Comparison of ENCODE assay signal across 16 cellular contexts in genomic region chr3:195255176-195255500, GRCh38. TPM values are rescaled to one million over a fixed set of nuclear protein-coding genes. Genes with fewer than 3 reads are reported as not detected.
DNase-seq lines count a peak whose midpoint lies in the region; ATAC-seq and TF ChIP-seq lines count a peak whose summit lies in the region.
"Had no signal": no experiment of that assay in that cellular context is flagged by ENCODE, and none has a peak within 500 bp of the region (broad histone marks: within the 10 kb centered on the region; RNA-seq: fewer than 3 reads in every experiment).

No MANE protein-coding gene starts in this region.

- no peak for TF ChIP-seq CTCF in lung (IDR thresholded peaks at IDR 0.05; ENCODE audit: control extremely low read depth, extremely low read depth)
- TF ChIP-seq CTCF in spleen (IDR thresholded peaks at IDR 0.05 in 8 of 11, conservative IDR thresholded peaks at IDR 0.05 in 3 of 11) = no peak

- H3K4me1 ChIP-seq in NT2/D1 (ENCODE audit: insufficient read depth, insufficient read length) (peaks cover 25% of the 10 kb centered on the region), lung (ENCODE audit: control insufficient read depth in 2 of 2, insufficient read depth in 2 of 2, low read length in 2 of 2) (peaks cover 0 to 8% of the 10 kb centered on the region in 2 donors), spleen (peaks cover 5 to 40% (median 28%) of the 10 kb centered on the region in 6 donors)

- H3K27ac ChIP-seq in lung (ENCODE audit: low read depth in 1 of 2, low read length in 1 of 2) (no peak overlapping the region), spleen (no peak overlapping the region)
- H3K27ac ChIP-seq: C4-2B had no signal

- TF ChIP-seq POLR2A in spleen (IDR thresholded peaks at IDR 0.05) = no peak

- H3K36me3 ChIP-seq in NT2/D1 (ENCODE audit: insufficient read depth, insufficient read length, low read length) = peaks cover 31% of the 10 kb centered on the region
- peaks cover 0 to 2% of the 10 kb centered on the region in 2 donors for H3K36me3 ChIP-seq in lung (ENCODE audit: control insufficient read depth in 2 of 2, insufficient read depth in 2 of 2, low read length in 2 of 2)
- peaks cover 0 to 21% (median 0%) of the 10 kb centered on the region in 6 donors for H3K36me3 ChIP-seq in spleen

- H3K4me3 ChIP-seq in NT2/D1 (ENCODE audit: insufficient read length, low read depth) = no peak overlapping the region
- no peak overlapping the region for H3K4me3 ChIP-seq in lung
- no peak overlapping the region for H3K4me3 ChIP-seq in spleen

- H3K9me3 ChIP-seq in NT2/D1 (ENCODE audit: insufficient read depth, low read length) = no peaks in the 10 kb centered on the region
- no peaks in the 10 kb centered on the region for H3K9me3 ChIP-seq in lung (ENCODE audit: control insufficient read depth in 2 of 2, insufficient read depth in 1 of 2, low read length in 1 of 2)
- no peaks in the 10 kb centered on the region for H3K9me3 ChIP-seq in spleen

- ATAC-seq in lung (ENCODE audit: insufficient read depth, low FRiP score) = no peak

- peak; percentile 53 for DNase-seq in activated CD8-positive, alpha-beta memory T cell treated with anti-CD3 and anti-CD28 coated beads for 24 hours
- no peak for DNase-seq in activated CD8-positive, alpha-beta memory T cell treated with anti-CD3 and anti-CD28 coated beads, Interleukin-2, amount 50 U/mL, for 48 hours
- no peak for DNase-seq in NT2/D1 (ENCODE audit: low read depth, low spot score)
- peak; percentile 21 for DNase-seq in lung (ENCODE audit: low spot score)
- DNase-seq in spleen = peak; percentile 63
- no peak for DNase-seq in T-helper 9 cell
- DNase-seq in effector CD8-positive, alpha-beta T cell (lab: John Stamatoyannopoulos, UW) = no peak
- DNase-seq in NCI-H748 treated with DMSO at 0.1 percent for 48 hours (lab: John Stamatoyannopoulos, UW) = no peak
- DNase-seq: COR-L47, DMS153, EL, HCEC 1CT, NCI-H1436, NCI-H2029 treated with DMSO at 0.1 percent for 48 hours, NCI-H510A treated with DMSO at 0.1 percent for 48 hours had no signal

- intact Hi-C loops in spleen (cut with DNase I; ENCODE audit: low total_unique reads) = loop anchor here (10.0 kb wide), 1 partner anchor 260 kb away; no protein-coding TSS in a partner anchor

- H3K27me3 ChIP-seq in NT2/D1 (ENCODE audit: insufficient read depth, insufficient read length) = no peaks in the 10 kb centered on the region
- no peaks in the 10 kb centered on the region for H3K27me3 ChIP-seq in lung (ENCODE audit: control insufficient read depth, insufficient read depth)
- no peaks in the 10 kb centered on the region for H3K27me3 ChIP-seq in spleen (replicated peaks in 1 of 7)

- H3K9ac ChIP-seq in NT2/D1 (ENCODE audit: insufficient read length, low read depth) = peak overlapping the region; percentile 46

- 95% methylated on average over 13 of the region's 13 CpGs for WGBS in lung, 2 donors
- 93 to 98% (median 96%) methylated on average over 10 to 13 of the region's 13 CpGs for WGBS in spleen, 5 donors

RNA-seq across cellular contexts. Expression of gene XXYLT1, which starts 15.8 kb away (rescaled TPM):
- total RNA-seq in lung (10 to 100 TPM; 13.7 to 15.4 TPM), spleen (10 to 100 TPM in 4 of 7 donors, 1 to 10 TPM in 3; 7.7 to 22.3 (median 16.4) TPM)
- polyA plus RNA-seq in lung (1 to 10 TPM; 4.7 to 9.2 TPM), spleen (1 to 10 TPM; 2.7 to 4.5 (median 3.4) TPM)

Comparison
In these comparisons a context has a peak if more than half of its experiments do, and no peak if none do; other contexts are left out.
1. DNase-seq: peak in activated CD8-positive, alpha-beta memory T cell treated with anti-CD3 and anti-CD28 coated beads for 24 hours (single experiment), lung (single experiment) and spleen (single experiment); none in activated CD8-positive, alpha-beta memory T cell treated with anti-CD3 and anti-CD28 coated beads, Interleukin-2, amount 50 U/mL, for 48 hours (single experiment), NT2/D1 (single experiment), T-helper 9 cell (single experiment), effector CD8-positive, alpha-beta T cell (single experiment) and NCI-H748 treated with DMSO at 0.1 percent for 48 hours (single experiment).